Comparison of ENCODE assay signal across 2 cellular contexts in the genomic region with DNA sequence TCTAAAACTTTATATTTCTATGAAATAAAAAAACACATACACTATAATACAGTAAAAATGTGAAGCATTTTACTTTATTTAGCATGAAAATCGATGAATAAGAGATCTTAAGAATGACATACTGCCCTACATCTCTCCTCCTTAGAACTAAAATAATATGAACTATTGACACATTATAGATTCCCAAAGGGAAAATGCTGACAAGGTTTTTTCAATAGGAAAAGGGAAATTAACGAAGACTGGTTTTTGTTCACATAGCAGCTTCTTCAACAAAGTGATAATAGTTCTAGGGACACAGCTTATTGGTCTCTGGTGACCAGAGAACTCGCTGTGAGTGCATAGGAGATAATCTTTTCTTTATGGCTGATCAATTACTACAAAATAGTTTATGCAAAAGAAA.
TF ChIP-seq lines count a peak whose summit lies in the region.

No MANE protein-coding gene starts in this region.

TF ChIP-seq in HepG2, 621 proteins besides CTCF, POLR2A, EP300 and RAD21:
- TF ChIP-seq, protein P1, sequence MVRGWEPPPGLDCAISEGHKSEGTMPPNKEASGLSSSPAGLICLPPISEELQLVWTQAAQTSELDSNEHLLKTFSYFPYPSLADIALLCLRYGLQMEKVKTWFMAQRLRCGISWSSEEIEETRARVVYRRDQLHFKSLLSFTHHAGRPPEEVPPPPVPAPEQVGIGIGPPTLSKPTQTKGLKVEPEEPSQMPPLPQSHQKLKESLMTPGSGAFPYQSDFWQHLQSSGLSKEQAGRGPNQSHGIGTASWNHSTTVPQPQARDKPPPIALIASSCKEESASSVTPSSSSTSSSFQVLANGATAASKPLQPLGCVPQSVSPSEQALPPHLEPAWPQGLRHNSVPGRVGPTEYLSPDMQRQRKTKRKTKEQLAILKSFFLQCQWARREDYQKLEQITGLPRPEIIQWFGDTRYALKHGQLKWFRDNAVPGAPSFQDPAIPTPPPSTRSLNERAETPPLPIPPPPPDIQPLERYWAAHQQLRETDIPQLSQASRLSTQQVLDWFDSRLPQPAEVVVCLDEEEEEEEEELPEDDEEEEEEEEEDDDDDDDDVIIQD (CRISPR knock-in tag; IDR thresholded peaks at IDR 0.05; ENCODE audit: low read depth), result no peak
- TF ChIP-seq ZC3H4 (CRISPR knock-in tag; IDR thresholded peaks at IDR 0.05; ENCODE audit: borderline replicate concordance), result no peak
- peak; percentile 81 to 91 for TF ChIP-seq MAFK (conservative IDR thresholded peaks at IDR 0.05 in 1 of 2, IDR thresholded peaks at IDR 0.05 in 1 of 2; ENCODE audit: low read length in 2 of 2)
- TF ChIP-seq CEBPG (CRISPR knock-in tag; IDR thresholded peaks at IDR 0.05), result no peak
- TF ChIP-seq ELK4 (CRISPR knock-in tag; IDR thresholded peaks at IDR 0.05; ENCODE audit: borderline replicate concordance), result no peak
- no peak for TF ChIP-seq HNRNPL (IDR thresholded peaks at IDR 0.05; ENCODE audit: low read depth, low read length)
- TF ChIP-seq, protein P2, sequence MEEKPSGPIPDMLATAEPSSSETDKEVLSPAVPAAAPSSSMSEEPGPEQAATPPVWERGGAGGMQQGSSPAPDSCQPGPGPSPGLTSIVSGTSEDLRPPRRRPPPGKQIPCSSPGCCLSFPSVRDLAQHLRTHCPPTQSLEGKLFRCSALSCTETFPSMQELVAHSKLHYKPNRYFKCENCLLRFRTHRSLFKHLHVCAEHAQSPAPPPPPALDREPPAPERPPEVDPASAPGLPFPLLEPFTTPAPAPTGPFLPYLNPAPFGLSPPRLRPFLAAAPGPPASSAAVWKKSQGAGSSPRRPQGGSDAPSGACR (CRISPR knock-in tag; IDR thresholded peaks at IDR 0.05), result no peak
- no peak for TF ChIP-seq REST (IDR thresholded peaks at IDR 0.05; ENCODE audit: borderline replicate concordance in 1 of 2, low read depth in 1 of 2, low read length in 2 of 2)
- no peak for TF ChIP-seq YEATS2 (CRISPR knock-in tag; IDR thresholded peaks at IDR 0.05; ENCODE audit: borderline replicate concordance)
- no peak for TF ChIP-seq ZNF496 (CRISPR knock-in tag; IDR thresholded peaks at IDR 0.05; ENCODE audit: insufficient replicate concordance)
- peak; percentile 88 for TF ChIP-seq MAFF (IDR thresholded peaks at IDR 0.05; ENCODE audit: low read depth, low read length)
- TF ChIP-seq PAX8 (CRISPR knock-in tag; IDR thresholded peaks at IDR 0.05; ENCODE audit: borderline replicate concordance), result no peak
- TF ChIP-seq ARHGAP35 (CRISPR knock-in tag; IDR thresholded peaks at IDR 0.05; ENCODE audit: borderline replicate concordance), result no peak
- no peak for TF ChIP-seq ZNF33B (CRISPR knock-in tag; IDR thresholded peaks at IDR 0.05)

TF ChIP-seq in K562, 482 proteins besides CTCF, POLR2A, EP300 and RAD21 (continues in another document):
- TF ChIP-seq TAF9B (IDR thresholded peaks at IDR 0.05; ENCODE audit: partially characterized antibody), result no peak
- TF ChIP-seq ZNF449 (CRISPR knock-in tag; IDR thresholded peaks at IDR 0.05), result no peak
- TF ChIP-seq, protein P3, sequence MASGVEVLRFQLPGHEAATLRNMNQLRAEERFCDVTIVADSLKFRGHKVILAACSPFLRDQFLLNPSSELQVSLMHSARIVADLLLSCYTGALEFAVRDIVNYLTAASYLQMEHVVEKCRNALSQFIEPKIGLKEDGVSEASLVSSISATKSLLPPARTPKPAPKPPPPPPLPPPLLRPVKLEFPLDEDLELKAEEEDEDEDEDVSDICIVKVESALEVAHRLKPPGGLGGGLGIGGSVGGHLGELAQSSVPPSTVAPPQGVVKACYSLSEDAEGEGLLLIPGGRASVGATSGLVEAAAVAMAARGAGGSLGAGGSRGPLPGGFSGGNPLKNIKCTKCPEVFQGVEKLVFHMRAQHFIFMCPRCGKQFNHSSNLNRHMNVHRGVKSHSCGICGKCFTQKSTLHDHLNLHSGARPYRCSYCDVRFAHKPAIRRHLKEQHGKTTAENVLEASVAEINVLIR (CRISPR knock-in tag; IDR thresholded peaks at IDR 0.05), result no peak
- no peak for TF ChIP-seq AFF4 (CRISPR knock-in tag; IDR thresholded peaks at IDR 0.05)
- no peak for TF ChIP-seq CREB3 (tag; conservative IDR thresholded peaks at IDR 0.05; ENCODE audit: low read depth)
- TF ChIP-seq, protein P4, sequence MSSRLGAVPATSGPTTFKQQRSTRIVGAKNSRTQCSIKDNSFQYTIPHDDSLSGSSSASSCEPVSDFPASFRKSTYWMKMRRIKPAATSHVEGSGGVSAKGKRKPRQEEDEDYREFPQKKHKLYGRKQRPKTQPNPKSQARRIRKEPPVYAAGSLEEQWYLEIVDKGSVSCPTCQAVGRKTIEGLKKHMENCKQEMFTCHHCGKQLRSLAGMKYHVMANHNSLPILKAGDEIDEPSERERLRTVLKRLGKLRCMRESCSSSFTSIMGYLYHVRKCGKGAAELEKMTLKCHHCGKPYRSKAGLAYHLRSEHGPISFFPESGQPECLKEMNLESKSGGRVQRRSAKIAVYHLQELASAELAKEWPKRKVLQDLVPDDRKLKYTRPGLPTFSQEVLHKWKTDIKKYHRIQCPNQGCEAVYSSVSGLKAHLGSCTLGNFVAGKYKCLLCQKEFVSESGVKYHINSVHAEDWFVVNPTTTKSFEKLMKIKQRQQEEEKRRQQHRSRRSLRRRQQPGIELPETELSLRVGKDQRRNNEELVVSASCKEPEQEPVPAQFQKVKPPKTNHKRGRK (tag; IDR thresholded peaks at IDR 0.05), result no peak
- no peak for TF ChIP-seq TCFL5 (CRISPR knock-in tag; conservative IDR thresholded peaks at IDR 0.05)
- TF ChIP-seq TAF15 (IDR thresholded peaks at IDR 0.05; ENCODE audit: low read depth, low read length), result no peak
- TF ChIP-seq ESRRB (CRISPR knock-in tag; IDR thresholded peaks at IDR 0.05; ENCODE audit: borderline replicate concordance), result no peak
- TF ChIP-seq, protein P5, sequence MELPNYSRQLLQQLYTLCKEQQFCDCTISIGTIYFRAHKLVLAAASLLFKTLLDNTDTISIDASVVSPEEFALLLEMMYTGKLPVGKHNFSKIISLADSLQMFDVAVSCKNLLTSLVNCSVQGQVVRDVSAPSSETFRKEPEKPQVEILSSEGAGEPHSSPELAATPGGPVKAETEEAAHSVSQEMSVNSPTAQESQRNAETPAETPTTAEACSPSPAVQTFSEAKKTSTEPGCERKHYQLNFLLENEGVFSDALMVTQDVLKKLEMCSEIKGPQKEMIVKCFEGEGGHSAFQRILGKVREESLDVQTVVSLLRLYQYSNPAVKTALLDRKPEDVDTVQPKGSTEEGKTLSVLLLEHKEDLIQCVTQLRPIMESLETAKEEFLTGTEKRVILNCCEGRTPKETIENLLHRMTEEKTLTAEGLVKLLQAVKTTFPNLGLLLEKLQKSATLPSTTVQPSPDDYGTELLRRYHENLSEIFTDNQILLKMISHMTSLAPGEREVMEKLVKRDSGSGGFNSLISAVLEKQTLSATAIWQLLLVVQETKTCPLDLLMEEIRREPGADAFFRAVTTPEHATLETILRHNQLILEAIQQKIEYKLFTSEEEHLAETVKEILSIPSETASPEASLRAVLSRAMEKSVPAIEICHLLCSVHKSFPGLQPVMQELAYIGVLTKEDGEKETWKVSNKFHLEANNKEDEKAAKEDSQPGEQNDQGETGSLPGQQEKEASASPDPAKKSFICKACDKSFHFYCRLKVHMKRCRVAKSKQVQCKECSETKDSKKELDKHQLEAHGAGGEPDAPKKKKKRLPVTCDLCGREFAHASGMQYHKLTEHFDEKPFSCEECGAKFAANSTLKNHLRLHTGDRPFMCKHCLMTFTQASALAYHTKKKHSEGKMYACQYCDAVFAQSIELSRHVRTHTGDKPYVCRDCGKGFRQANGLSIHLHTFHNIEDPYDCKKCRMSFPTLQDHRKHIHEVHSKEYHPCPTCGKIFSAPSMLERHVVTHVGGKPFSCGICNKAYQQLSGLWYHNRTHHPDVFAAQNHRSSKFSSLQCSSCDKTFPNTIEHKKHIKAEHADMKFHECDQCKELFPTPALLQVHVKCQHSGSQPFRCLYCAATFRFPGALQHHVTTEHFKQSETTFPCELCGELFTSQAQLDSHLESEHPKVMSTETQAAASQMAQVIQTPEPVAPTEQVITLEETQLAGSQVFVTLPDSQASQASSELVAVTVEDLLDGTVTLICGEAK (IDR thresholded peaks at IDR 0.05), result no peak
- TF ChIP-seq, protein P5 (CRISPR knock-in tag; IDR thresholded peaks at IDR 0.05), result no peak
- TF ChIP-seq ZNF316 (IDR thresholded peaks at IDR 0.05), result peak; percentile 81
- TF ChIP-seq CBX3 (IDR thresholded peaks at IDR 0.05; ENCODE audit: borderline replicate concordance in 1 of 2, low read length in 2 of 2), result no peak
